In the genomic region with DNA sequence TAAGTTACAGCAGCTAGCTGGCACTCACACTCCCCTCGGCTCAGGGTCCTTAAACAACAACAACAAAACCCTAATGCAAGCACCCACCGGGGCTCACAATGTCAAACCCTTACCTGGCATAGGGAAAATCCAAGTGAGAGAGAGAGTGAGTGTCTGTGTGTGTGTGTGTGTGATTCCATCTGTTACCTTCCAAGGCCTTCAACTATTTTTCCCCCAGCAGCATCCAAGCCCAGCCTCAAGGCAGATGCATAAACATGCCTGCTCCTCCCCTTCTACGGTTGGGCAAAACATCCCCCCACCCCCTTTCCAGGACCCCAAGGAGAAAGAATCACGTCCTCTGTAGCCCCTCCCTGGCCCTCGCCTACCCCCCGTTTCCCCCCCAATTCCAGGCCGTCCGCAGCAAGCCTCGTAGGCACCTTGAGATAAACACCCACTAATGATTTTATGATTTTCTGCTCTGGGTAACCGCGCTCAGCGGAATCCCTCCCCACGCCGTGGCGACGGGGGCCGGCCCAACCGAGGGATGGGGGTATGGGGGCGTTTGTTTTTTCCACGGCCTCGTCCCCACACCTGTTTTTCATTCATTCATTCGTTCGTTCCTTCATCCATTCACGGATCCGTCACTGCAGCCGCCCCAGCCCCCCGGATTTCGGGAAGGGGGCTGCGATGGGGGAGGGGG, we compare ENCODE assay signal across 9 cellular contexts. TPM values are rescaled to one million over a fixed set of nuclear protein-coding genes. Genes with fewer than 3 reads are reported as not detected.
DNase-seq lines count a peak whose midpoint lies in the region; ATAC-seq and TF ChIP-seq lines count a peak whose summit lies in the region.
"Not testable (repeated sequence)": the region's sequence is repeated elsewhere in the genome, so short reads cannot be mapped to it uniquely, and the experiment has no call there.
"Had no signal": no experiment of that assay in that cellular context is flagged by ENCODE, and none has a peak within 500 bp of the region (broad histone marks: within the 10 kb centered on the region; RNA-seq: fewer than 3 reads in every experiment).

No MANE protein-coding gene starts in this region.

- H3K79me2 ChIP-seq in PC-3 (ENCODE audit: low read length): not testable (repeated sequence)

- not testable (repeated sequence) for H3K18ac ChIP-seq in neuronal stem cell (ENCODE audit: low read length)

- peak in 8 of 14 donors; percentile 4 to 53 (median 14) for DNase-seq in C1 segment of cervical spinal cord (lab: John Stamatoyannopoulos, UW)
- not testable (repeated sequence) for DNase-seq in Jurkat, Clone E6-1 (ENCODE audit: low read depth, low spot score); PC-3; activated T-helper 2 cell treated with anti-CD3 and anti-CD28 coated beads, Interferon-gamma antibody, Interleukin-2, Interleukin-4, amounts not matched to agents 10 μg/mL and 5 μg/mL and 100 μg/mL, durations not matched to agents 14 hours and 24 hours and 36 hours (ENCODE audit: low spot score); neuronal stem cell (ENCODE audit: low spot score)

- not testable (repeated sequence) for H2BK12ac ChIP-seq in neuronal stem cell (ENCODE audit: low read length)

- H3K9me2 ChIP-seq in PC-3 (replicated peaks; ENCODE audit: low read length): not testable (repeated sequence)

- not testable (repeated sequence) for H4K91ac ChIP-seq in neuronal stem cell (ENCODE audit: low read depth, low read length, poor library complexity)

- not testable (repeated sequence) for H3K9me3 Mint-ChIP-seq in activated T-helper 2 cell treated with anti-CD3 and anti-CD28 coated beads, Interferon-gamma antibody, Interleukin-2, Interleukin-4, amounts not matched to agents 10 μg/mL and 5 μg/mL and 100 μg/mL, durations not matched to agents 14 hours and 24 hours and 36 hours; dendritic cell treated with granulocyte-macrophage colony-stimulating factor and Interleukin-4, amounts not matched to agents 40 ng/mL and 50 ng/mL, for 4 days; stimulated activated naive CD8-positive, alpha-beta T cell treated with anti-CD3 and anti-CD28 coated beads, Interleukin-15, Interleukin-2, amounts not matched to agents 100 ng/mL and 50 ng/mL, for 24 hours

- not testable (repeated sequence) for H3K27me3 Mint-ChIP-seq in activated T-helper 2 cell treated with anti-CD3 and anti-CD28 coated beads, Interferon-gamma antibody, Interleukin-2, Interleukin-4, amounts not matched to agents 10 μg/mL and 5 μg/mL and 100 μg/mL, durations not matched to agents 14 hours and 24 hours and 36 hours (ENCODE audit: low read depth); stimulated activated naive CD8-positive, alpha-beta T cell treated with anti-CD3 and anti-CD28 coated beads, Interleukin-15, Interleukin-2, amounts not matched to agents 100 ng/mL and 50 ng/mL, for 24 hours
- peaks cover 21% of the 10 kb centered on the region for H3K27me3 Mint-ChIP-seq in dendritic cell treated with granulocyte-macrophage colony-stimulating factor and Interleukin-4, amounts not matched to agents 40 ng/mL and 50 ng/mL, for 4 days

- H3K4me1 ChIP-seq in PC-3 (ENCODE audit: insufficient read depth, low read length): 0 out of 2 replicates have a peak, but pooled peaks cover 12% of the 10 kb centered on the region
- H3K4me1 ChIP-seq in iPS-18a (ENCODE audit: control insufficient read depth, low read depth, low read length): peaks cover 12% of the 10 kb centered on the region
- H3K4me1 ChIP-seq in neuronal stem cell (ENCODE audit: control insufficient read depth in 2 of 2, insufficient read depth in 1 of 2, low read depth in 1 of 2, low read length in 2 of 2): not testable (repeated sequence)

- peak overlapping the region; percentile 70 for H3K27ac Mint-ChIP-seq in activated T-helper 2 cell treated with anti-CD3 and anti-CD28 coated beads, Interferon-gamma antibody, Interleukin-2, Interleukin-4, amounts not matched to agents 10 μg/mL and 5 μg/mL and 100 μg/mL, durations not matched to agents 14 hours and 24 hours and 36 hours
- not testable (repeated sequence) for H3K27ac Mint-ChIP-seq in dendritic cell treated with granulocyte-macrophage colony-stimulating factor and Interleukin-4, amounts not matched to agents 40 ng/mL and 50 ng/mL, for 4 days
- H3K27ac Mint-ChIP-seq in stimulated activated naive CD8-positive, alpha-beta T cell treated with anti-CD3 and anti-CD28 coated beads, Interleukin-15, Interleukin-2, amounts not matched to agents 100 ng/mL and 50 ng/mL, for 24 hours: peak overlapping the region; percentile 69

- H2BK15ac ChIP-seq in neuronal stem cell (ENCODE audit: low read length): not testable (repeated sequence)

- H4K20me1 ChIP-seq in PC-3 (ENCODE audit: low read length): not testable (repeated sequence)

- not testable (repeated sequence) for H3K9me3 ChIP-seq in PC-3 (ENCODE audit: low read length); iPS-18a (ENCODE audit: control insufficient read depth, low read depth, low read length); neuronal stem cell (replicated peaks in 1 of 2; ENCODE audit: control insufficient read depth in 2 of 2, insufficient read depth in 1 of 2, low read depth in 1 of 2, low read length in 2 of 2)

- BruUV-seq in PC-3 (replicated peaks; lab: Mats Ljungman, UMichigan): not testable (repeated sequence)

- TF ChIP-seq CTCF in PC-3 (conservative IDR thresholded peaks at IDR 0.05; ENCODE audit: low read depth, low read length): not testable (repeated sequence)

- not testable (repeated sequence) for H3K23ac ChIP-seq in neuronal stem cell (ENCODE audit: low read depth, low read length, poor library complexity)

- H3K27ac ChIP-seq in PC-3 (ENCODE audit: low read length); iPS-18a (ENCODE audit: low read length); neuronal stem cell (replicated peaks; ENCODE audit: low read length): not testable (repeated sequence)

- not testable (repeated sequence) for H2AK5ac ChIP-seq in neuronal stem cell (ENCODE audit: low read depth, low read length)

- H3K4me3 ChIP-seq in Jurkat, Clone E6-1 (ENCODE audit: low read length): peak overlapping the region; percentile 58
- peak overlapping the region; percentile 60 for H3K4me3 ChIP-seq in PC-3 (ENCODE audit: low read length)
- peak overlapping the region; percentile 46 for H3K4me3 ChIP-seq in iPS-18a (ENCODE audit: low read length)
- H3K4me3 ChIP-seq in neuronal stem cell (ENCODE audit: low read length in 2 of 2): peak overlapping the region; percentile 73 to 82

- H3K14ac ChIP-seq in neuronal stem cell (ENCODE audit: low read length): not testable (repeated sequence)

- H3K4me3 Mint-ChIP-seq in activated T-helper 2 cell treated with anti-CD3 and anti-CD28 coated beads, Interferon-gamma antibody, Interleukin-2, Interleukin-4, amounts not matched to agents 10 μg/mL and 5 μg/mL and 100 μg/mL, durations not matched to agents 14 hours and 24 hours and 36 hours (ENCODE audit: low read depth): peak overlapping the region; percentile 80
- peak overlapping the region; percentile 73 for H3K4me3 Mint-ChIP-seq in dendritic cell treated with granulocyte-macrophage colony-stimulating factor and Interleukin-4, amounts not matched to agents 40 ng/mL and 50 ng/mL, for 4 days
- H3K4me3 Mint-ChIP-seq in stimulated activated naive CD8-positive, alpha-beta T cell treated with anti-CD3 and anti-CD28 coated beads, Interleukin-15, Interleukin-2, amounts not matched to agents 100 ng/mL and 50 ng/mL, for 24 hours: peak overlapping the region; percentile 78

- H3K36me3 ChIP-seq in PC-3 (ENCODE audit: low read depth, low read length); iPS-18a (ENCODE audit: control insufficient read depth, low read depth, low read length); neuronal stem cell (replicated peaks in 1 of 2; ENCODE audit: control insufficient read depth in 2 of 2, insufficient read depth in 2 of 2, low read length in 2 of 2): not testable (repeated sequence)

- not testable (repeated sequence) for H3K4ac ChIP-seq in neuronal stem cell (ENCODE audit: low read length)

- no CpG with 5 or more reads among the region's 29 CpGs for WGBS in neuronal stem cell (ENCODE audit: extremely low coverage in 2 of 2, insufficient read length in 2 of 2, insufficient replicate concordance in 1 of 2), 2 donors

- H4K8ac ChIP-seq in neuronal stem cell (ENCODE audit: low read depth, low read length): not testable (repeated sequence)

- ATAC-seq in PC-3: peak; percentile 25

- H3K4me1 Mint-ChIP-seq in activated T-helper 2 cell treated with anti-CD3 and anti-CD28 coated beads, Interferon-gamma antibody, Interleukin-2, Interleukin-4, amounts not matched to agents 10 μg/mL and 5 μg/mL and 100 μg/mL, durations not matched to agents 14 hours and 24 hours and 36 hours (ENCODE audit: low read depth): peaks cover 11% of the 10 kb centered on the region
- H3K4me1 Mint-ChIP-seq in dendritic cell treated with granulocyte-macrophage colony-stimulating factor and Interleukin-4, amounts not matched to agents 40 ng/mL and 50 ng/mL, for 4 days (ENCODE audit: low read depth): peaks cover 27% of the 10 kb centered on the region
- peaks cover 20% of the 10 kb centered on the region for H3K4me1 Mint-ChIP-seq in stimulated activated naive CD8-positive, alpha-beta T cell treated with anti-CD3 and anti-CD28 coated beads, Interleukin-15, Interleukin-2, amounts not matched to agents 100 ng/mL and 50 ng/mL, for 24 hours (ENCODE audit: low read depth)

- POLR2A ChIA-PET in PC-3 (lab: Charles Lee; ENCODE audit: unreplicated experiment): not testable (repeated sequence)

- H2BK5ac ChIP-seq in neuronal stem cell (ENCODE audit: low read length): not testable (repeated sequence)

- H3K4me2 ChIP-seq in PC-3 (ENCODE audit: low read length) (peak overlapping the region; percentile 84), neuronal stem cell (ENCODE audit: insufficient read depth, low read length, poor library complexity, severe bottlenecking) (peak overlapping the region; percentile 65)

- not testable (repeated sequence) for H3K27me3 ChIP-seq in PC-3 (ENCODE audit: low read length); iPS-18a (ENCODE audit: control insufficient read depth, insufficient read depth, low read length); neuronal stem cell (ENCODE audit: control insufficient read depth in 3 of 3, insufficient read depth in 3 of 3, low read depth in 1 of 3, low read length in 3 of 3)

- H3K9ac ChIP-seq in PC-3 (ENCODE audit: low read length); iPS-18a (ENCODE audit: low read length); neuronal stem cell (ENCODE audit: low read depth, low read length, poor library complexity): not testable (repeated sequence)

- H3K79me1 ChIP-seq in neuronal stem cell (ENCODE audit: low read depth, low read length): not testable (repeated sequence)

- intact Hi-C loops in PC-3 (cut with micrococcal nuclease): loop anchor here (10.0 kb wide), 1 partner anchor 74 kb away; no protein-coding TSS in a partner anchor
- intact Hi-C loops in activated T-helper 2 cell treated with anti-CD3 and anti-CD28 coated beads, Interferon-gamma antibody, Interleukin-2, Interleukin-4, amounts not matched to agents 10 μg/mL and 5 μg/mL and 100 μg/mL, durations not matched to agents 14 hours and 24 hours and 36 hours (cut with micrococcal nuclease); dendritic cell treated with granulocyte-macrophage colony-stimulating factor and Interleukin-4, amounts not matched to agents 40 ng/mL and 50 ng/mL, for 4 days (cut with micrococcal nuclease): not testable (repeated sequence)

- H2BK120ac ChIP-seq in neuronal stem cell (ENCODE audit: low read depth, low read length): not testable (repeated sequence)

- CTCF ChIA-PET in PC-3 (lab: Charles Lee): not testable (repeated sequence)

- not testable (repeated sequence) for H3K36me3 Mint-ChIP-seq in activated T-helper 2 cell treated with anti-CD3 and anti-CD28 coated beads, Interferon-gamma antibody, Interleukin-2, Interleukin-4, amounts not matched to agents 10 μg/mL and 5 μg/mL and 100 μg/mL, durations not matched to agents 14 hours and 24 hours and 36 hours (ENCODE audit: low read depth); dendritic cell treated with granulocyte-macrophage colony-stimulating factor and Interleukin-4, amounts not matched to agents 40 ng/mL and 50 ng/mL, for 4 days (ENCODE audit: low read depth); stimulated activated naive CD8-positive, alpha-beta T cell treated with anti-CD3 and anti-CD28 coated beads, Interleukin-15, Interleukin-2, amounts not matched to agents 100 ng/mL and 50 ng/mL, for 24 hours (ENCODE audit: low read depth)

- H2AFZ ChIP-seq in PC-3 (ENCODE audit: low read length) (peak overlapping the region; percentile 72), neuronal stem cell (ENCODE audit: low read length) (peak overlapping the region; percentile 66)

- not testable (repeated sequence) for H3F3A ChIP-seq in PC-3 (ENCODE audit: low read length, unreplicated experiment)

RNA-seq across cellular contexts. Expression of a gene that starts 36.4 kb away (rescaled TPM):
- 8.8 TPM for polyA plus RNA-seq in Jurkat, Clone E6-1 (2012; ENCODE audit: insufficient read depth, insufficient read length)
- not detected in 2 replicates for total RNA-seq in PC-3 (2014; rRNA removed)
- total RNA-seq in activated T-helper 2 cell treated with anti-CD3 and anti-CD28 coated beads, Interferon-gamma antibody, Interleukin-2, Interleukin-4, amounts not matched to agents 10 μg/mL and 5 μg/mL and 100 μg/mL, durations not matched to agents 14 hours and 24 hours and 36 hours: not detected in 2 replicates
- polyA plus RNA-seq in neuronal stem cell (2013, experiment 1 of 2): not detected
- polyA plus RNA-seq in neuronal stem cell (2013, experiment 2 of 2): not detected
- total RNA-seq: lung had no signal

RNA-seq across cellular contexts. Expression of a gene that starts 51.3 kb away (rescaled TPM):
- polyA plus RNA-seq in Jurkat, Clone E6-1 (2012; ENCODE audit: insufficient read depth, insufficient read length): 40.3 TPM
- not detected in 2 replicates for total RNA-seq in PC-3 (2014; rRNA removed)
- 18.7 and 21.7 TPM in 2 replicates for total RNA-seq in activated T-helper 2 cell treated with anti-CD3 and anti-CD28 coated beads, Interferon-gamma antibody, Interleukin-2, Interleukin-4, amounts not matched to agents 10 μg/mL and 5 μg/mL and 100 μg/mL, durations not matched to agents 14 hours and 24 hours and 36 hours
- not detected for polyA plus RNA-seq in neuronal stem cell (2013, experiment 1 of 2)
- not detected for polyA plus RNA-seq in neuronal stem cell (2013, experiment 2 of 2)

Comparison
In these comparisons a context has a peak if more than half of its experiments do, and no peak if none do; other contexts are left out.
1. RNA of a gene that starts 51.3 kb away (total RNA-seq): 18.7 to 21.7 TPM in activated T-helper 2 cell treated with anti-CD3 and anti-CD28 coated beads, Interferon-gamma antibody, Interleukin-2, Interleukin-4, amounts not matched to agents 10 μg/mL and 5 μg/mL and 100 μg/mL, durations not matched to agents 14 hours and 24 hours and 36 hours; not detected in PC-3; every median in the first group is over 10 times any median in the second.
2. Peak in every context shown above with its lines, with median percentiles within 50 percentile points of each other: H3K4me3 ChIP-seq and H3K4me3 Mint-ChIP-seq.